In genomic region chr21:31991356-31992331, GRCh38 we compare ENCODE assay signal across 1 cellular context.
A peak's percentile ranks its signal among the peaks of the same experiment; 100 is the strongest.
TF ChIP-seq lines count a peak whose summit lies in the region.

No MANE protein-coding gene starts in this region.

TF ChIP-seq in H1, 55 proteins besides CTCF, POLR2A, EP300 and RAD21:
- TF ChIP-seq SIN3A (conservative IDR thresholded peaks at IDR 0.05 in 1 of 2, IDR thresholded peaks at IDR 0.05 in 1 of 2; ENCODE audit: low read depth in 1 of 2, low read length in 2 of 2), result no peak
- peak; percentile 64; the same call in 1 of the 2 replicates for TF ChIP-seq YY1 (IDR thresholded peaks at IDR 0.05; ENCODE audit: low read depth, low read length)
